In genomic region chr14:96445844-96446710, GRCh38 we compare ENCODE assay signal across 1 cellular context.
TF ChIP-seq lines count a peak whose summit lies in the region.

No MANE protein-coding gene starts in this region.

TF ChIP-seq in HepG2, 621 proteins besides CTCF, POLR2A, EP300 and RAD21:
- TF ChIP-seq KLF16 (CRISPR knock-in tag; IDR thresholded peaks at IDR 0.05) (no peak), CEBPB (IDR thresholded peaks at IDR 0.05; ENCODE audit: borderline replicate concordance, low read depth, low read length) (peak; percentile 58; the same call in 1 of the 2 replicates), HNF1A (IDR thresholded peaks at IDR 0.05; ENCODE audit: low read depth) (no peak), HNF1A (CRISPR knock-in tag; IDR thresholded peaks at IDR 0.05; ENCODE audit: borderline replicate concordance) (no peak)
